22 cellular contexts compared by ENCODE assay signal in the genomic region with DNA sequence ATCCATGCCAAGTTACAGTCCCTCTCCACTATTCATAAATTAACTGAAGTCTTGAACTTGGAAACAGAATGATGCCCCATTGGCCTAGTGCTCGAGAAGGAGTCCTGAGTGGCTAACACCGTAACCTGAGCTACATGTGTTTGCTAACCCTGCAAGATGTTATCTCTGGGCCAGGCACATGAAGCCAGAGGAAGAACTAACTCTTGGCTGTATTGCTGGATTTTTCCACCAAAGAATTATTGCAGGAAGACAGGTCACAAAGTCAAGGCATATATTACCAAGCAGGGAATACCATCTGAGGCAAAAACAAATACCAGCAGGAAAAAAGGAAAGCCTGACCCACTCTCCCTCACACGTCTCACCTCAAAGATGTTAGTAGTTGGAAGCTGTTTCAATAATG.
"Had no signal": no experiment of that assay in that cellular context is flagged by ENCODE, and none has a peak within 500 bp of the region (broad histone marks: within the 10 kb centered on the region; RNA-seq: fewer than 3 reads in every experiment).

No MANE protein-coding gene starts in this region.

- ATAC-seq: body of pancreas; gastroesophageal sphincter; heart left ventricle; left cardiac atrium; lower lobe of right lung; naive thymus-derived CD4-positive, alpha-beta T cell had no signal

- H3K4me2 ChIP-seq: neural progenitor cell, smooth muscle cell had no signal

- H3K36me3 ChIP-seq: cardiac muscle cell, gastroesophageal sphincter, heart left ventricle, lower lobe of right lung, neural progenitor cell, sigmoid colon, upper lobe of left lung had no signal

- H3K27ac ChIP-seq: body of pancreas, cardiac muscle cell, epithelial cell of prostate, gastroesophageal sphincter, heart left ventricle, lower lobe of right lung, neural progenitor cell, sigmoid colon, testis, upper lobe of left lung had no signal

- H3K9me3 ChIP-seq: body of pancreas, gastroesophageal sphincter, lower lobe of right lung, sigmoid colon, testis, upper lobe of left lung had no signal

- H3K4me1 ChIP-seq: neural progenitor cell, testis had no signal

- H3K27me3 ChIP-seq: body of pancreas, cardiac muscle cell, gastroesophageal sphincter, heart left ventricle, neural progenitor cell, sigmoid colon, testis, upper lobe of left lung had no signal

- H3K4me3 ChIP-seq: body of pancreas, cardiac muscle cell, gastroesophageal sphincter, heart left ventricle, lower lobe of right lung, neural progenitor cell, sigmoid colon, smooth muscle cell, testis, upper lobe of left lung had no signal

- H2AFZ ChIP-seq: neural progenitor cell had no signal

- FAIRE-seq: islet of Langerhans had no signal

- DNase-seq: activated gamma-delta T cell treated with Interleukin-2 at 50 U/mL for 16 hours; activated T-cell treated with anti-CD3 and anti-CD28 coated beads, Interleukin-2, amount 50 U/mL, for 1 hour; anterior cingulate cortex; body of pancreas; endodermal cell; heart left ventricle; left cardiac atrium; lower lobe of right lung; naive thymus-derived CD4-positive, alpha-beta T cell; retina; sigmoid colon; stimulated activated CD4-positive, alpha-beta T cell treated with anti-CD3 and anti-CD28 coated beads, Interleukin-4, amount 100 ng/mL, for 1 hour; stimulated activated naive CD4-positive, alpha-beta T cell; T-helper 1 cell; testis; upper lobe of left lung had no signal

- H3K9ac ChIP-seq: neural progenitor cell had no signal
